In the genomic region with DNA sequence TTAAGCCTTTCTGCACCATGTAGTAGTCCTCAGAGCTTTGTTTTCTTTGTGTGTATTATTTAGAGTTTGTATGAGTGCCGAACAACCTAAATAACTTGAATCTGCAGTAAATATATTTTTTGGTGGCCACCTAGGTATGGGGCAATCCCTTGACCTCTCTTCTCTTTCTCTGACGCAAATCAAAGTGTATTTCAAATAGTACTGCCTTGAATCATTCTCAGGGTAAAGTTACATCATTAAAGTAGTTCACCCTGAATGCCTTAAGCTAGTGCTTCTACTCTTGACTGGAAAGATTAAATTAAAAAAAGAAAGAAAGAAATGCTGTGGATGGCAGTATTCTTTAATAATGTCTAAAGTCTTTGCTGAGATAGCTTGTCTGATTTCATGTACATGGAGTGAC, we compare ENCODE assay signal across 1 cellular context.
TF ChIP-seq lines count a peak whose summit lies in the region.

No MANE protein-coding gene starts in this region.

TF ChIP-seq in GM23338, 12 proteins besides CTCF, POLR2A, EP300 and RAD21 (continued from another document):
- TF ChIP-seq ZNF331 (CRISPR knock-in tag; IDR thresholded peaks at IDR 0.05; ENCODE audit: low read depth) (no peak), NANOG (IDR thresholded peaks at IDR 0.05; ENCODE audit: borderline replicate concordance) (no peak)
- TF ChIP-seq, protein P1, sequence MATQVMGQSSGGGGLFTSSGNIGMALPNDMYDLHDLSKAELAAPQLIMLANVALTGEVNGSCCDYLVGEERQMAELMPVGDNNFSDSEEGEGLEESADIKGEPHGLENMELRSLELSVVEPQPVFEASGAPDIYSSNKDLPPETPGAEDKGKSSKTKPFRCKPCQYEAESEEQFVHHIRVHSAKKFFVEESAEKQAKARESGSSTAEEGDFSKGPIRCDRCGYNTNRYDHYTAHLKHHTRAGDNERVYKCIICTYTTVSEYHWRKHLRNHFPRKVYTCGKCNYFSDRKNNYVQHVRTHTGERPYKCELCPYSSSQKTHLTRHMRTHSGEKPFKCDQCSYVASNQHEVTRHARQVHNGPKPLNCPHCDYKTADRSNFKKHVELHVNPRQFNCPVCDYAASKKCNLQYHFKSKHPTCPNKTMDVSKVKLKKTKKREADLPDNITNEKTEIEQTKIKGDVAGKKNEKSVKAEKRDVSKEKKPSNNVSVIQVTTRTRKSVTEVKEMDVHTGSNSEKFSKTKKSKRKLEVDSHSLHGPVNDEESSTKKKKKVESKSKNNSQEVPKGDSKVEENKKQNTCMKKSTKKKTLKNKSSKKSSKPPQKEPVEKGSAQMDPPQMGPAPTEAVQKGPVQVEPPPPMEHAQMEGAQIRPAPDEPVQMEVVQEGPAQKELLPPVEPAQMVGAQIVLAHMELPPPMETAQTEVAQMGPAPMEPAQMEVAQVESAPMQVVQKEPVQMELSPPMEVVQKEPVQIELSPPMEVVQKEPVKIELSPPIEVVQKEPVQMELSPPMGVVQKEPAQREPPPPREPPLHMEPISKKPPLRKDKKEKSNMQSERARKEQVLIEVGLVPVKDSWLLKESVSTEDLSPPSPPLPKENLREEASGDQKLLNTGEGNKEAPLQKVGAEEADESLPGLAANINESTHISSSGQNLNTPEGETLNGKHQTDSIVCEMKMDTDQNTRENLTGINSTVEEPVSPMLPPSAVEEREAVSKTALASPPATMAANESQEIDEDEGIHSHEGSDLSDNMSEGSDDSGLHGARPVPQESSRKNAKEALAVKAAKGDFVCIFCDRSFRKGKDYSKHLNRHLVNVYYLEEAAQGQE (IDR thresholded peaks at IDR 0.05; ENCODE audit: unreplicated experiment) = no peak
